Comparison of ENCODE assay signal across 19 cellular contexts in genomic region chr4:153728660-153729059, GRCh38. TPM values are rescaled to one million over a fixed set of nuclear protein-coding genes. Genes with fewer than 3 reads are reported as not detected.
DNase-seq lines count a peak whose midpoint lies in the region; ATAC-seq lines count a peak whose summit lies in the region.
"Had no signal": no experiment of that assay in that cellular context is flagged by ENCODE, and none has a peak within 500 bp of the region (broad histone marks: within the 10 kb centered on the region; RNA-seq: fewer than 3 reads in every experiment).

No MANE protein-coding gene starts in this region.

- CTCF ChIA-PET in activated CD4-positive, alpha-beta memory T cell treated with anti-CD3 and anti-CD28 coated beads for 36 hours (lab: Charles Lee) = no interaction called here

- ATAC-seq in GM19455 (IDR thresholded peaks at IDR 0.05; ENCODE audit: unreplicated experiment) (peak; percentile 63), HG03066 (IDR thresholded peaks at IDR 0.05; ENCODE audit: low read depth, unreplicated experiment) (peak; percentile 60)
- ATAC-seq: left lobe of liver had no signal

- H3K27ac Mint-ChIP-seq in activated CD4-positive, alpha-beta memory T cell treated with anti-CD3 and anti-CD28 coated beads for 36 hours = no peak overlapping the region
- H3K27ac Mint-ChIP-seq: activated T-helper 1 cell treated with anti-CD3 and anti-CD28 coated beads, Interleukin-12 subunit alpha, Interleukin-12 subunit beta, Interleukin-2, Interleukin-4 antibody, amounts not matched to agents 30 ng/mL and 10 ng/mL and 1 ng/mL, durations not matched to agents 14 hours and 24 hours and 36 hours; nephron had no signal

- no peaks in the 10 kb centered on the region for H3K9me3 Mint-ChIP-seq in activated CD4-positive, alpha-beta memory T cell treated with anti-CD3 and anti-CD28 coated beads for 36 hours
- H3K9me3 Mint-ChIP-seq: activated T-helper 1 cell treated with anti-CD3 and anti-CD28 coated beads, Interleukin-12 subunit alpha, Interleukin-12 subunit beta, Interleukin-2, Interleukin-4 antibody, amounts not matched to agents 30 ng/mL and 10 ng/mL and 1 ng/mL, durations not matched to agents 14 hours and 24 hours and 36 hours; nephron had no signal

- H3K36me3 Mint-ChIP-seq in activated CD4-positive, alpha-beta memory T cell treated with anti-CD3 and anti-CD28 coated beads for 36 hours = no peaks in the 10 kb centered on the region

- intact Hi-C loops in activated CD4-positive, alpha-beta memory T cell treated with anti-CD3 and anti-CD28 coated beads for 36 hours (cut with micrococcal nuclease) = no loop called here

- peaks cover 3% of the 10 kb centered on the region for H3K4me1 Mint-ChIP-seq in activated CD4-positive, alpha-beta memory T cell treated with anti-CD3 and anti-CD28 coated beads for 36 hours (ENCODE audit: low read depth)
- H3K4me1 Mint-ChIP-seq: nephron had no signal

- POLR2A ChIA-PET in activated CD4-positive, alpha-beta memory T cell treated with anti-CD3 and anti-CD28 coated beads for 36 hours (lab: Charles Lee) = no interaction called here

- H3K27me3 Mint-ChIP-seq in activated CD4-positive, alpha-beta memory T cell treated with anti-CD3 and anti-CD28 coated beads for 36 hours = no peaks in the 10 kb centered on the region

- H3K4me3 Mint-ChIP-seq in activated CD4-positive, alpha-beta memory T cell treated with anti-CD3 and anti-CD28 coated beads for 36 hours = no peak overlapping the region
- H3K4me3 Mint-ChIP-seq: activated T-helper 1 cell treated with anti-CD3 and anti-CD28 coated beads, Interleukin-12 subunit alpha, Interleukin-12 subunit beta, Interleukin-2, Interleukin-4 antibody, amounts not matched to agents 30 ng/mL and 10 ng/mL and 1 ng/mL, durations not matched to agents 14 hours and 24 hours and 36 hours; nephron had no signal

- DNase-seq in CD1c-positive myeloid dendritic cell (ENCODE audit: extremely low spot score) (peak; percentile 30), NOMO-1 treated with dmso at 0.1 percent for 144 hours (lab: John Stamatoyannopoulos, UW; ENCODE audit: unreplicated experiment) (peak; percentile 5), AG08395 (ENCODE audit: low spot score) (no peak), inferior parietal cortex (ENCODE audit: extremely low spot score) (no peak), NCI-H526 treated with DMSO at 0.1 percent for 48 hours (lab: John Stamatoyannopoulos, UW) (no peak)
- no peak for DNase-seq in activated CD4-positive, alpha-beta memory T cell treated with anti-CD3 and anti-CD28 coated beads for 36 hours
- DNase-seq: ACHN; activated CD4-positive, alpha-beta T cell treated with anti-CD3 and anti-CD28 coated beads for 1 hour; DMS 273 treated with DMSO at 0.1 percent for 48 hours; glutamatergic neuron; NCI-H1105; NCI-H510A treated with DMSO at 0.1 percent for 48 hours; thyroid gland had no signal

RNA-seq across cellular contexts. Expression of gene RNF175, which starts 31.2 kb away (rescaled TPM):
- total RNA-seq in activated CD4-positive, alpha-beta memory T cell treated with anti-CD3 and anti-CD28 coated beads for 36 hours = not detected
- total RNA-seq: activated T-helper 1 cell treated with anti-CD3 and anti-CD28 coated beads, Interleukin-12 subunit alpha, Interleukin-12 subunit beta, Interleukin-2, Interleukin-4 antibody, amounts not matched to agents 30 ng/mL and 10 ng/mL and 1 ng/mL, durations not matched to agents 14 hours and 24 hours and 36 hours; left lobe of liver; skeletal muscle tissue had no signal

RNA-seq across cellular contexts. Expression of gene TLR2, which starts 44.6 kb away (rescaled TPM):
- 1 to 10 TPM; 1.3 to 1.6 TPM for total RNA-seq in activated CD4-positive, alpha-beta memory T cell treated with anti-CD3 and anti-CD28 coated beads for 36 hours

Comparison
In these comparisons a context has a peak if more than half of its experiments do, and no peak if none do; other contexts are left out.
1. DNase-seq: peak in CD1c-positive myeloid dendritic cell (single experiment) and NOMO-1 treated with dmso at 0.1 percent for 144 hours (single experiment); none in AG08395 (single experiment), inferior parietal cortex (single experiment), activated CD4-positive, alpha-beta memory T cell treated with anti-CD3 and anti-CD28 coated beads for 36 hours (single experiment) and NCI-H526 treated with DMSO at 0.1 percent for 48 hours (single experiment).